1 cellular context compared by ENCODE assay signal in the genomic region with DNA sequence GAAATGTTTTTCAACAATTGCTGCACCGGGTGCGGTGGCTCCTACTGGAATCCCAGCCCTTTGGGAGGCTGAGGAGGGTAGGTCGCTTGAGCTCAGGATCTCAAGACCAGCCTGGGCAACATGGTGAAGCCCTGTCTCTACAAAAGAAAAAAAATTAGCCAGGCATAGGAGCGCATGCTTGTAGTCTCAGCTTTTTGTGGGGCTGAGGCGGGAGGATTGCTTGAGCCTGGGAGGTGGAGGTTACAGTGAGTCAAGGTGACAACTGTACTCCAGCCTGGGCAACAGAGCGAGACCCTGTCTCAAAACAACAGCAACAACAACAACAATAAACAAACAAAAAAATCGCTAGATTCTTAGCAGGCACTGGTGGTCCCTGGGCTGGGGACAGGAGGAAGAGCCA.
TF ChIP-seq lines count a peak whose summit lies in the region.

No MANE protein-coding gene starts in this region.

TF ChIP-seq in IMR-90, 13 proteins besides CTCF, POLR2A, EP300 and RAD21:
- TF ChIP-seq RFX5 (IDR thresholded peaks at IDR 0.05; ENCODE audit: low read depth, low read length): no peak
- no peak for TF ChIP-seq SMC3 (IDR thresholded peaks at IDR 0.05; ENCODE audit: low read depth, low read length)
- no peak for TF ChIP-seq MAFK (IDR thresholded peaks at IDR 0.05; ENCODE audit: low read depth, low read length)
- no peak for TF ChIP-seq CEBPB (IDR thresholded peaks at IDR 0.05; ENCODE audit: low read depth, low read length)
- no peak for TF ChIP-seq MAZ (IDR thresholded peaks at IDR 0.05; ENCODE audit: borderline replicate concordance, low read depth, low read length)
- TF ChIP-seq USF2 (IDR thresholded peaks at IDR 0.05; ENCODE audit: low read depth, low read length): no peak
- TF ChIP-seq RCOR1 (IDR thresholded peaks at IDR 0.05; ENCODE audit: insufficient replicate concordance, low read length): no peak
- TF ChIP-seq BHLHE40 (IDR thresholded peaks at IDR 0.05; ENCODE audit: low read depth, low read length): no peak
- TF ChIP-seq, protein P1, sequence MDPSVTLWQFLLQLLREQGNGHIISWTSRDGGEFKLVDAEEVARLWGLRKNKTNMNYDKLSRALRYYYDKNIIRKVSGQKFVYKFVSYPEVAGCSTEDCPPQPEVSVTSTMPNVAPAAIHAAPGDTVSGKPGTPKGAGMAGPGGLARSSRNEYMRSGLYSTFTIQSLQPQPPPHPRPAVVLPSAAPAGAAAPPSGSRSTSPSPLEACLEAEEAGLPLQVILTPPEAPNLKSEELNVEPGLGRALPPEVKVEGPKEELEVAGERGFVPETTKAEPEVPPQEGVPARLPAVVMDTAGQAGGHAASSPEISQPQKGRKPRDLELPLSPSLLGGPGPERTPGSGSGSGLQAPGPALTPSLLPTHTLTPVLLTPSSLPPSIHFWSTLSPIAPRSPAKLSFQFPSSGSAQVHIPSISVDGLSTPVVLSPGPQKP (IDR thresholded peaks at IDR 0.05; ENCODE audit: borderline replicate concordance, low read depth, low read length): no peak
- no peak for TF ChIP-seq NFE2L2 (IDR thresholded peaks at IDR 0.05; ENCODE audit: low read depth, low read length)
- no peak for TF ChIP-seq CHD1 (IDR thresholded peaks at IDR 0.05; ENCODE audit: low read depth, low read length)
- TF ChIP-seq MXI1 (IDR thresholded peaks at IDR 0.05; ENCODE audit: borderline replicate concordance, low read depth, low read length): no peak
- no peak for TF ChIP-seq FOS (IDR thresholded peaks at IDR 0.05; ENCODE audit: low read depth, low read length)
